In genomic region chr20:5135363-5136012, GRCh38 we compare ENCODE assay signal across 10 cellular contexts. TPM values are rescaled to one million over a fixed set of nuclear protein-coding genes. Genes with fewer than 3 reads are reported as not detected.
DNase-seq lines count a peak whose midpoint lies in the region; ATAC-seq, FAIRE-seq and TF ChIP-seq lines count a peak whose summit lies in the region.
"Had no signal": no experiment of that assay in that cellular context is flagged by ENCODE, and none has a peak within 500 bp of the region (broad histone marks: within the 10 kb centered on the region; RNA-seq: fewer than 3 reads in every experiment).

No MANE protein-coding gene starts in this region.

- H3K27me3 ChIP-seq in pancreas (no peaks in the 10 kb centered on the region), SJCRH30 (no peaks in the 10 kb centered on the region)

- intact Hi-C loops in pancreas (cut with DNase I): no loop called here

- ATAC-seq in GM18498 (IDR thresholded peaks at IDR 0.05; ENCODE audit: unreplicated experiment) (peak; percentile 56), HG03378 (IDR thresholded peaks at IDR 0.05; ENCODE audit: unreplicated experiment) (peak; percentile 74), pancreas (no peak)

- H3K4me1 ChIP-seq in pancreas (peaks cover 0 to 4% (median 0%) of the 10 kb centered on the region in 3 donors), SJCRH30 (no peaks in the 10 kb centered on the region)

- no peak for FAIRE-seq in pancreas (lab: Jason Lieb, UNC)

- no peak for TF ChIP-seq CTCF in pancreas (IDR thresholded peaks at IDR 0.05)

- 53 to 54% methylated on average over 4 of the region's 4 CpGs for WGBS in pancreas, 2 donors

- H3K27ac ChIP-seq in pancreas (no peak overlapping the region), SJCRH30 (no peak overlapping the region)

- no peaks in the 10 kb centered on the region for H3K36me3 ChIP-seq in pancreas
- no peaks in the 10 kb centered on the region for H3K36me3 ChIP-seq in SJCRH30

- H3K9me3 ChIP-seq in pancreas (no peaks in the 10 kb centered on the region), SJCRH30 (replicated peaks) (no peaks in the 10 kb centered on the region)

- DNase-seq in fibroblast of gingiva (ENCODE audit: low read depth) (peak; percentile 31), pons (ENCODE audit: low spot score) (peak; percentile 83), pancreas (no peak), NCI-H1694 treated with DMSO at 0.1 percent for 48 hours (lab: John Stamatoyannopoulos, UW) (no peak), NCI-H2196 treated with DMSO at 0.1 percent for 48 hours (lab: John Stamatoyannopoulos, UW; ENCODE audit: unreplicated experiment) (no peak), SJCRH30 (no peak)
- DNase-seq: Calu3, OCI-M1 had no signal

- H3K4me3 ChIP-seq in pancreas (no peak overlapping the region), SJCRH30 (no peak overlapping the region)

RNA-seq across cellular contexts. Expression of gene CDS2, which starts 8.7 kb away (rescaled TPM):
- 10 to 100 TPM; 12.7 to 27.1 (median 15.8) TPM for total RNA-seq in pancreas
- 10 to 100 TPM in 1 of 2 donors, 1 to 10 TPM in 1; 4.6 to 11.8 TPM for polyA plus RNA-seq in pancreas
- total RNA-seq in SJCRH30 (2014; rRNA removed; shearing (Covaris generic)): 29.1 and 30.1 TPM in 2 replicates

RNA-seq across cellular contexts. Expression of gene PCNA, which starts 15.7 kb away (rescaled TPM):
- total RNA-seq in pancreas: 10 to 100 TPM; 10.9 to 23.2 (median 16.8) TPM
- 10 to 100 TPM; 13.9 to 27.4 TPM for polyA plus RNA-seq in pancreas
- total RNA-seq in SJCRH30 (2014; rRNA removed; shearing (Covaris generic)): 431 and 450 TPM in 2 replicates

RNA-seq across cellular contexts. Expression of gene TMEM230, which starts 22.6 kb away (rescaled TPM):
- 10 to 100 TPM; 28.2 to 49.7 (median 43.4) TPM for total RNA-seq in pancreas
- 10 to 100 TPM; 76.3 to 98.8 TPM for polyA plus RNA-seq in pancreas
- 162 and 165 TPM in 2 replicates for total RNA-seq in SJCRH30 (2014; rRNA removed; shearing (Covaris generic))

Comparison
In these comparisons a context has a peak if more than half of its experiments do, and no peak if none do; other contexts are left out.
1. ATAC-seq: peak in GM18498 (single experiment) and HG03378 (single experiment); none in pancreas (0 of 4).
2. DNase-seq: peak in fibroblast of gingiva (single experiment) and pons (single experiment); none in pancreas (0 of 6), NCI-H1694 treated with DMSO at 0.1 percent for 48 hours (single experiment), NCI-H2196 treated with DMSO at 0.1 percent for 48 hours (single experiment) and SJCRH30 (0 of 2).
3. RNA of gene PCNA, which starts 15.7 kb away (total RNA-seq): 431 to 450 TPM in SJCRH30; 10.9 to 23.2 TPM in pancreas; every median in the first group is over 10 times any median in the second.